15 cellular contexts compared by ENCODE assay signal in the genomic region with DNA sequence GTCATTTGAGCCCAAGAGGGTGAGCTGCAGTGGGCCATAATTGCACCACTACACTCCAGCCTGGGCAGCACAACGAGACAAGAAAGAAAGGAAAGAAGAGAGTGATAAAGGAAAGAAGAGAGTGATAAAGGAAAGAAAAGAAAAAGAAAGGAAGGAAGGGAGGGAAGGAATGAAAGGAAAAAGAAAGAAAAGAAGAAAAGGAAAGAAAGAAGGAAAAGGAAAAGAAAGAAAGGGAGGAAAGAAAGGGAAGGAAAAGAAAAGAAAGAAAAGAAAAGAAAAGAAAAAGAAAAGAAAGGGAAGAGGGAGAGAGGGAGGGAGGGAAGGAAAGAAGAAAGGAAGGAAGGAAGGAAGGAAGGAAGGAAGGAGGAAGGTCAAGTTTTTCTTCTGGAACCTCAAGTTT. TPM values are rescaled to one million over a fixed set of nuclear protein-coding genes. Genes with fewer than 3 reads are reported as not detected.
DNase-seq lines count a peak whose midpoint lies in the region; ATAC-seq and TF ChIP-seq lines count a peak whose summit lies in the region.
"Had no signal": no experiment of that assay in that cellular context is flagged by ENCODE, and none has a peak within 500 bp of the region (broad histone marks: within the 10 kb centered on the region; RNA-seq: fewer than 3 reads in every experiment).

No MANE protein-coding gene starts in this region.

- H3K27ac Mint-ChIP-seq in activated naive CD4-positive, alpha-beta T cell treated with anti-CD3 and anti-CD28 coated beads, Interleukin-2, amount 50 U/mL, for 24 hours: peak overlapping the region; percentile 65
- no peak overlapping the region for H3K27ac Mint-ChIP-seq in activated naive CD4-positive, alpha-beta T cell treated with anti-CD3 and anti-CD28 coated beads, Interleukin-2, amount 10 ng/mL, durations not matched to agents 7 days and 5 days
- H3K27ac Mint-ChIP-seq in activated CD8-positive, alpha-beta T cell treated with anti-CD3 and anti-CD28 coated beads, Interleukin-2, amount 10 ng/mL, durations not matched to agents 7 days and 5 days: peak overlapping the region; percentile 27
- no peak overlapping the region for H3K27ac Mint-ChIP-seq in activated CD8-positive, alpha-beta memory T cell treated with anti-CD3 and anti-CD28 coated beads, Interleukin-2, amount 10 ng/mL, durations not matched to agents 7 days and 5 days
- H3K27ac Mint-ChIP-seq: CD4-positive, alpha-beta T cell; GM23338; IgD-negative memory B cell had no signal

- H3K79me2 ChIP-seq in smooth muscle cell (ENCODE audit: low read depth): peaks cover 76% of the 10 kb centered on the region

- H3K4me3 ChIP-seq in smooth muscle cell: no peak overlapping the region
- H3K4me3 ChIP-seq in effector memory CD4-positive, alpha-beta T cell (ENCODE audit: insufficient read depth, low read depth, low read length, poor library complexity, severe bottlenecking): no peak overlapping the region
- H3K4me3 ChIP-seq: BLaER1, GM12878, GM23338 had no signal

- no peak for DNase-seq in activated naive CD4-positive, alpha-beta T cell treated with anti-CD3 and anti-CD28 coated beads, Interleukin-2, amount 10 ng/mL, durations not matched to agents 7 days and 5 days
- no peak for DNase-seq in activated CD8-positive, alpha-beta T cell treated with anti-CD3 and anti-CD28 coated beads, Interleukin-2, amount 10 ng/mL, durations not matched to agents 7 days and 5 days
- no peak for DNase-seq in smooth muscle cell (lab: John Stamatoyannopoulos, UW; ENCODE audit: unreplicated experiment)
- DNase-seq in effector memory CD4-positive, alpha-beta T cell: no peak
- no peak for DNase-seq in activated CD8-positive, alpha-beta memory T cell treated with anti-CD3 and anti-CD28 coated beads, Interleukin-2, amount 10 ng/mL, durations not matched to agents 7 days and 5 days
- DNase-seq: CD4-positive, alpha-beta T cell; DMS79; H7 had no signal

- H3K36me3 ChIP-seq in smooth muscle cell (ENCODE audit: low read depth): no peaks in the 10 kb centered on the region
- H3K36me3 ChIP-seq in effector memory CD4-positive, alpha-beta T cell (ENCODE audit: control insufficient read depth, insufficient read depth, low read length): peaks cover 6% of the 10 kb centered on the region

- POLR2A ChIA-PET in activated CD8-positive, alpha-beta T cell treated with anti-CD3 and anti-CD28 coated beads, Interleukin-2, amount 10 ng/mL, durations not matched to agents 7 days and 5 days (lab: Charles Lee): no interaction called here

- peaks cover 25% of the 10 kb centered on the region for H3K36me3 Mint-ChIP-seq in activated naive CD4-positive, alpha-beta T cell treated with anti-CD3 and anti-CD28 coated beads, Interleukin-2, amount 50 U/mL, for 24 hours
- peaks cover 23% of the 10 kb centered on the region for H3K36me3 Mint-ChIP-seq in activated naive CD4-positive, alpha-beta T cell treated with anti-CD3 and anti-CD28 coated beads, Interleukin-2, amount 10 ng/mL, durations not matched to agents 7 days and 5 days
- H3K36me3 Mint-ChIP-seq in activated CD8-positive, alpha-beta T cell treated with anti-CD3 and anti-CD28 coated beads, Interleukin-2, amount 10 ng/mL, durations not matched to agents 7 days and 5 days (ENCODE audit: low read depth): peaks cover 26% of the 10 kb centered on the region
- peaks cover 32% of the 10 kb centered on the region for H3K36me3 Mint-ChIP-seq in activated CD8-positive, alpha-beta memory T cell treated with anti-CD3 and anti-CD28 coated beads, Interleukin-2, amount 10 ng/mL, durations not matched to agents 7 days and 5 days

- H3K9ac ChIP-seq in smooth muscle cell (ENCODE audit: low read depth): no peak overlapping the region
- H3K9ac ChIP-seq: BLaER1 had no signal

- no peak overlapping the region for H3K4me2 ChIP-seq in smooth muscle cell
- H3K4me2 ChIP-seq: BLaER1, GM23338 had no signal

- no peaks in the 10 kb centered on the region for H3K9me3 ChIP-seq in smooth muscle cell (replicated peaks; ENCODE audit: low read depth)
- H3K9me3 ChIP-seq in effector memory CD4-positive, alpha-beta T cell (ENCODE audit: control insufficient read depth, low read length): no peaks in the 10 kb centered on the region

- ATAC-seq in activated CD8-positive, alpha-beta T cell treated with anti-CD3 and anti-CD28 coated beads, Interleukin-2, amount 10 ng/mL, durations not matched to agents 7 days and 5 days: no peak
- no peak for ATAC-seq in activated CD4-positive, CD25-positive, alpha-beta regulatory T cell treated with anti-CD3 and anti-CD28 coated beads, Interleukin-2, amount 50 U/mL, for 24 hours
- ATAC-seq in activated CD8-positive, alpha-beta memory T cell treated with anti-CD3 and anti-CD28 coated beads, Interleukin-2, amount 10 ng/mL, durations not matched to agents 7 days and 5 days: no peak
- ATAC-seq: GM12878, GM23338 had no signal

- H3K4me1 ChIP-seq in smooth muscle cell (ENCODE audit: low read depth): no peaks in the 10 kb centered on the region
- H3K4me1 ChIP-seq in effector memory CD4-positive, alpha-beta T cell (ENCODE audit: control insufficient read depth, insufficient read depth, low read length, poor library complexity, severe bottlenecking): no peaks in the 10 kb centered on the region

- no peaks in the 10 kb centered on the region for H3K27me3 ChIP-seq in smooth muscle cell (ENCODE audit: low read depth)
- H3K27me3 ChIP-seq in effector memory CD4-positive, alpha-beta T cell (replicated peaks; ENCODE audit: control insufficient read depth, insufficient read depth, low read length, poor library complexity, severe bottlenecking): no peaks in the 10 kb centered on the region
- H3K27me3 ChIP-seq: BLaER1 had no signal

- 94% methylated on average over 1 of the region's 1 CpG for WGBS in smooth muscle cell (ENCODE audit: low lambda C conversion rate)

- H2AFZ ChIP-seq in smooth muscle cell (ENCODE audit: low read depth): no peak overlapping the region
- H2AFZ ChIP-seq: GM23338 had no signal

- TF ChIP-seq CTCF in smooth muscle cell (IDR thresholded peaks at IDR 0.05; ENCODE audit: borderline replicate concordance, insufficient read depth, poor library complexity, severe bottlenecking): no peak

- H3F3A ChIP-seq in smooth muscle cell (ENCODE audit: low read depth): no peaks in the 10 kb centered on the region

- H3K9me3 Mint-ChIP-seq in activated naive CD4-positive, alpha-beta T cell treated with anti-CD3 and anti-CD28 coated beads, Interleukin-2, amount 50 U/mL, for 24 hours: no peaks in the 10 kb centered on the region
- no peaks in the 10 kb centered on the region for H3K9me3 Mint-ChIP-seq in activated naive CD4-positive, alpha-beta T cell treated with anti-CD3 and anti-CD28 coated beads, Interleukin-2, amount 10 ng/mL, durations not matched to agents 7 days and 5 days
- no peaks in the 10 kb centered on the region for H3K9me3 Mint-ChIP-seq in activated CD8-positive, alpha-beta T cell treated with anti-CD3 and anti-CD28 coated beads, Interleukin-2, amount 10 ng/mL, durations not matched to agents 7 days and 5 days (ENCODE audit: insufficient read depth)
- H3K9me3 Mint-ChIP-seq in activated CD8-positive, alpha-beta memory T cell treated with anti-CD3 and anti-CD28 coated beads, Interleukin-2, amount 10 ng/mL, durations not matched to agents 7 days and 5 days (ENCODE audit: low read depth): no peaks in the 10 kb centered on the region
- H3K9me3 Mint-ChIP-seq: CD4-positive, alpha-beta T cell; IgD-negative memory B cell had no signal

- H3K4me3 Mint-ChIP-seq in activated naive CD4-positive, alpha-beta T cell treated with anti-CD3 and anti-CD28 coated beads, Interleukin-2, amount 50 U/mL, for 24 hours: no peak overlapping the region
- H3K4me3 Mint-ChIP-seq in activated naive CD4-positive, alpha-beta T cell treated with anti-CD3 and anti-CD28 coated beads, Interleukin-2, amount 10 ng/mL, durations not matched to agents 7 days and 5 days: no peak overlapping the region
- H3K4me3 Mint-ChIP-seq in activated CD8-positive, alpha-beta T cell treated with anti-CD3 and anti-CD28 coated beads, Interleukin-2, amount 10 ng/mL, durations not matched to agents 7 days and 5 days: no peak overlapping the region
- H3K4me3 Mint-ChIP-seq in activated CD8-positive, alpha-beta memory T cell treated with anti-CD3 and anti-CD28 coated beads, Interleukin-2, amount 10 ng/mL, durations not matched to agents 7 days and 5 days: no peak overlapping the region
- H3K4me3 Mint-ChIP-seq: CD4-positive, alpha-beta T cell; GM23338; IgD-negative memory B cell had no signal

- peaks cover 18% of the 10 kb centered on the region for H3K4me1 Mint-ChIP-seq in activated naive CD4-positive, alpha-beta T cell treated with anti-CD3 and anti-CD28 coated beads, Interleukin-2, amount 50 U/mL, for 24 hours
- H3K4me1 Mint-ChIP-seq in activated naive CD4-positive, alpha-beta T cell treated with anti-CD3 and anti-CD28 coated beads, Interleukin-2, amount 10 ng/mL, durations not matched to agents 7 days and 5 days: no peaks in the 10 kb centered on the region
- peaks cover 2% of the 10 kb centered on the region for H3K4me1 Mint-ChIP-seq in activated CD8-positive, alpha-beta T cell treated with anti-CD3 and anti-CD28 coated beads, Interleukin-2, amount 10 ng/mL, durations not matched to agents 7 days and 5 days (ENCODE audit: low read depth)
- no peaks in the 10 kb centered on the region for H3K4me1 Mint-ChIP-seq in activated CD8-positive, alpha-beta memory T cell treated with anti-CD3 and anti-CD28 coated beads, Interleukin-2, amount 10 ng/mL, durations not matched to agents 7 days and 5 days
- H3K4me1 Mint-ChIP-seq: GM23338 had no signal

- H3K27me3 Mint-ChIP-seq in activated naive CD4-positive, alpha-beta T cell treated with anti-CD3 and anti-CD28 coated beads, Interleukin-2, amount 50 U/mL, for 24 hours: no peaks in the 10 kb centered on the region
- H3K27me3 Mint-ChIP-seq in activated naive CD4-positive, alpha-beta T cell treated with anti-CD3 and anti-CD28 coated beads, Interleukin-2, amount 10 ng/mL, durations not matched to agents 7 days and 5 days: no peaks in the 10 kb centered on the region
- no peaks in the 10 kb centered on the region for H3K27me3 Mint-ChIP-seq in activated CD8-positive, alpha-beta T cell treated with anti-CD3 and anti-CD28 coated beads, Interleukin-2, amount 10 ng/mL, durations not matched to agents 7 days and 5 days (ENCODE audit: low read depth)
- H3K27me3 Mint-ChIP-seq in activated CD8-positive, alpha-beta memory T cell treated with anti-CD3 and anti-CD28 coated beads, Interleukin-2, amount 10 ng/mL, durations not matched to agents 7 days and 5 days: no peaks in the 10 kb centered on the region
- H3K27me3 Mint-ChIP-seq: CD4-positive, alpha-beta T cell; IgD-negative memory B cell had no signal

- peaks cover 87% of the 10 kb centered on the region for H4K20me1 ChIP-seq in smooth muscle cell (ENCODE audit: low read depth)

- CTCF ChIA-PET in activated naive CD4-positive, alpha-beta T cell treated with anti-CD3 and anti-CD28 coated beads, Interleukin-2, amount 10 ng/mL, durations not matched to agents 7 days and 5 days (lab: Charles Lee): no interaction called here
- CTCF ChIA-PET in activated CD8-positive, alpha-beta T cell treated with anti-CD3 and anti-CD28 coated beads, Interleukin-2, amount 10 ng/mL, durations not matched to agents 7 days and 5 days (lab: Charles Lee): no interaction called here
- CTCF ChIA-PET in activated CD8-positive, alpha-beta memory T cell treated with anti-CD3 and anti-CD28 coated beads, Interleukin-2, amount 10 ng/mL, durations not matched to agents 7 days and 5 days (lab: Charles Lee): no interaction called here

- H3K27ac ChIP-seq in smooth muscle cell (ENCODE audit: low read depth): peak overlapping the region; percentile 78
- no peak overlapping the region for H3K27ac ChIP-seq in effector memory CD4-positive, alpha-beta T cell (ENCODE audit: insufficient read depth, low read length, poor library complexity, severe bottlenecking)
- H3K27ac ChIP-seq: 22Rv1, BLaER1 had no signal

RNA-seq across cellular contexts. Expression of a gene that starts 17.5 kb away (rescaled TPM):
- 10 to 100 TPM; 18.2 to 18.8 TPM for total RNA-seq in activated CD8-positive, alpha-beta T cell treated with anti-CD3 and anti-CD28 coated beads, Interleukin-2, amount 10 ng/mL, durations not matched to agents 7 days and 5 days
- total RNA-seq in smooth muscle cell: 22.1 and 26.7 TPM in 2 replicates
- 12.8 and 19.7 TPM in 2 replicates for polyA plus RNA-seq in smooth muscle cell
- total RNA-seq in activated CD8-positive, alpha-beta memory T cell treated with anti-CD3 and anti-CD28 coated beads, Interleukin-2, amount 10 ng/mL, durations not matched to agents 7 days and 5 days: 10 to 100 TPM; 16.8 to 21.2 TPM

RNA-seq across cellular contexts. Expression of a gene that starts 36.0 kb away (rescaled TPM):
- total RNA-seq in activated CD8-positive, alpha-beta T cell treated with anti-CD3 and anti-CD28 coated beads, Interleukin-2, amount 10 ng/mL, durations not matched to agents 7 days and 5 days: not detected
- total RNA-seq in smooth muscle cell: 3.7 and 4.5 TPM in 2 replicates
- 0.98 and 2.4 TPM in 2 replicates for polyA plus RNA-seq in smooth muscle cell
- under 1 TPM; 0.12 to 0.26 TPM for total RNA-seq in activated CD8-positive, alpha-beta memory T cell treated with anti-CD3 and anti-CD28 coated beads, Interleukin-2, amount 10 ng/mL, durations not matched to agents 7 days and 5 days

Comparison
In these comparisons a context has a peak if more than half of its experiments do, and no peak if none do; other contexts are left out.
1. H3K27ac Mint-ChIP-seq: peak in activated naive CD4-positive, alpha-beta T cell treated with anti-CD3 and anti-CD28 coated beads, Interleukin-2, amount 50 U/mL, for 24 hours (single experiment) and activated CD8-positive, alpha-beta T cell treated with anti-CD3 and anti-CD28 coated beads, Interleukin-2, amount 10 ng/mL, durations not matched to agents 7 days and 5 days (single experiment); none in activated naive CD4-positive, alpha-beta T cell treated with anti-CD3 and anti-CD28 coated beads, Interleukin-2, amount 10 ng/mL, durations not matched to agents 7 days and 5 days (single experiment) and activated CD8-positive, alpha-beta memory T cell treated with anti-CD3 and anti-CD28 coated beads, Interleukin-2, amount 10 ng/mL, durations not matched to agents 7 days and 5 days (single experiment).